In genomic region chr4:182843813-182844325, GRCh38 we compare ENCODE assay signal across 27 cellular contexts.
DNase-seq lines count a peak whose midpoint lies in the region; TF ChIP-seq lines count a peak whose summit lies in the region.
"Had no signal": no experiment of that assay in that cellular context is flagged by ENCODE, and none has a peak within 500 bp of the region (broad histone marks: within the 10 kb centered on the region; RNA-seq: fewer than 3 reads in every experiment).

No MANE protein-coding gene starts in this region.

- H3K9ac ChIP-seq in neural progenitor cell, result no peak overlapping the region
- H3K9ac ChIP-seq: parathyroid adenoma, SK-N-SH had no signal

- 73 to 91% (median 85%) methylated on average over 8 of the region's 8 CpGs for WGBS in stomach, 5 donors

- peaks cover 5% of the 10 kb centered on the region for H3K4me1 Mint-ChIP-seq in neural progenitor cell
- H3K4me1 Mint-ChIP-seq: activated naive CD4-positive, alpha-beta T cell treated with anti-CD3 and anti-CD28 coated beads, Interleukin-2, amount 50 U/mL, for 24 hours had no signal

- TF ChIP-seq POLR2A in stomach (IDR thresholded peaks at IDR 0.05), result no peak

- H3K79me2 ChIP-seq in neural progenitor cell (ENCODE audit: low read depth), result no peaks in the 10 kb centered on the region
- H3K79me2 ChIP-seq: parathyroid adenoma had no signal

- peaks cover 5% of the 10 kb centered on the region for H3K9me3 Mint-ChIP-seq in neural progenitor cell
- H3K9me3 Mint-ChIP-seq: activated naive CD4-positive, alpha-beta T cell treated with anti-CD3 and anti-CD28 coated beads, Interleukin-2, amount 50 U/mL, for 24 hours; activated T-helper 2 cell treated with anti-CD3 and anti-CD28 coated beads, Interferon-gamma antibody, Interleukin-2, Interleukin-4, amounts not matched to agents 10 μg/mL and 5 μg/mL and 100 μg/mL, durations not matched to agents 14 hours and 24 hours and 36 hours; CD4-positive, alpha-beta T cell; T-helper 2 cell treated with Interferon-gamma antibody and Interleukin-4, amounts not matched to agents 5 μg/mL and 100 μg/mL, for 36 hours had no signal

- TF ChIP-seq CTCF in neural progenitor cell (IDR thresholded peaks at IDR 0.05) (no peak), stomach (IDR thresholded peaks at IDR 0.05) (no peak)

- peak; percentile 45 for DNase-seq in NCI-H345 (lab: John Stamatoyannopoulos, UW)
- DNase-seq in NCI-H345 treated with DMSO at 0.1 percent for 48 hours (lab: John Stamatoyannopoulos, UW; ENCODE audit: unreplicated experiment), result no peak
- peak; percentile 0 for DNase-seq in NCI-H1105 treated with DMSO at 0.1 percent for 48 hours (lab: John Stamatoyannopoulos, UW)
- DNase-seq in dermis blood vessel endothelial cell, result peak; percentile 32
- DNase-seq in neural progenitor cell (ENCODE audit: low spot score), result no peak
- no peak for DNase-seq in stomach
- no peak for DNase-seq in SW 1271 (lab: John Stamatoyannopoulos, UW)
- no peak for DNase-seq in kidney tubule cell (ENCODE audit: low spot score)
- DNase-seq: activated CD4-positive, alpha-beta T cell treated with anti-CD3 and anti-CD28 coated beads for 4 hours; amniotic stem cell; brain microvascular endothelial cell; CD4-positive, alpha-beta T cell; left ventricle myocardium inferior; mesendoderm; NCI-H1048; NCI-H1930; NCI-H774; SK-N-SH; stimulated activated naive CD4-positive, alpha-beta T cell treated with Interleukin-2 at 50 U/mL for 16 hours; upper lobe of right lung had no signal

- H3K27ac ChIP-seq in neural progenitor cell (no peak overlapping the region), stomach (no peak overlapping the region)
- H3K27ac ChIP-seq: brain microvascular endothelial cell, epithelial cell of prostate, left ventricle myocardium inferior, parathyroid adenoma, skin epidermis, upper lobe of right lung had no signal

- peak overlapping the region; percentile 43 for H3K27ac Mint-ChIP-seq in neural progenitor cell
- H3K27ac Mint-ChIP-seq: activated naive CD4-positive, alpha-beta T cell treated with anti-CD3 and anti-CD28 coated beads, Interleukin-2, amount 50 U/mL, for 24 hours; activated T-helper 2 cell treated with anti-CD3 and anti-CD28 coated beads, Interferon-gamma antibody, Interleukin-2, Interleukin-4, amounts not matched to agents 10 μg/mL and 5 μg/mL and 100 μg/mL, durations not matched to agents 14 hours and 24 hours and 36 hours; CD4-positive, alpha-beta T cell; T-helper 2 cell treated with Interferon-gamma antibody and Interleukin-4, amounts not matched to agents 5 μg/mL and 100 μg/mL, for 36 hours had no signal

- H2AFZ ChIP-seq in neural progenitor cell (replicated peaks), result no peak overlapping the region
- H2AFZ ChIP-seq: parathyroid adenoma had no signal

- no peaks in the 10 kb centered on the region for H3K36me3 Mint-ChIP-seq in neural progenitor cell
- H3K36me3 Mint-ChIP-seq: activated naive CD4-positive, alpha-beta T cell treated with anti-CD3 and anti-CD28 coated beads, Interleukin-2, amount 50 U/mL, for 24 hours had no signal

- H3K4me3 ChIP-seq in neural progenitor cell (no peak overlapping the region), stomach (no peak overlapping the region)
- H3K4me3 ChIP-seq: GM12878, left ventricle myocardium inferior, skin epidermis, upper lobe of right lung had no signal

- no peaks in the 10 kb centered on the region for H3K36me3 ChIP-seq in neural progenitor cell
- H3K36me3 ChIP-seq in stomach, result no peaks in the 10 kb centered on the region
- H3K36me3 ChIP-seq: brain microvascular endothelial cell, left ventricle myocardium inferior, upper lobe of right lung had no signal

- intact Hi-C loops in stomach (cut with DNase I; ENCODE audit: low total_unique reads), result no loop called here

- H3K9me3 ChIP-seq in neural progenitor cell (ENCODE audit: low read depth) (no peaks in the 10 kb centered on the region), stomach (no peaks in the 10 kb centered on the region)
- H3K9me3 ChIP-seq: left ventricle myocardium inferior, SK-N-SH, upper lobe of right lung had no signal

- no peak for TF ChIP-seq EP300 in stomach (IDR thresholded peaks at IDR 0.05)

- H4K20me1 ChIP-seq in neural progenitor cell (ENCODE audit: low read depth), result no peaks in the 10 kb centered on the region

- peaks cover 6% of the 10 kb centered on the region for H3K27me3 Mint-ChIP-seq in neural progenitor cell (ENCODE audit: insufficient read depth, low read depth)

- no peaks in the 10 kb centered on the region for H3F3A ChIP-seq in neural progenitor cell (ENCODE audit: low read depth)

- H3K4me1 ChIP-seq in neural progenitor cell (peaks cover 9% of the 10 kb centered on the region), stomach (no peaks in the 10 kb centered on the region)
- H3K4me1 ChIP-seq: left ventricle myocardium inferior, parathyroid adenoma, upper lobe of right lung had no signal

- H3K4me2 ChIP-seq in neural progenitor cell, result no peak overlapping the region
- H3K4me2 ChIP-seq: SK-N-SH had no signal

- H3K4me3 Mint-ChIP-seq in neural progenitor cell, result no peak overlapping the region
- H3K4me3 Mint-ChIP-seq: activated naive CD4-positive, alpha-beta T cell treated with anti-CD3 and anti-CD28 coated beads, Interleukin-2, amount 50 U/mL, for 24 hours; CD4-positive, alpha-beta T cell; T-helper 2 cell treated with Interferon-gamma antibody and Interleukin-4, amounts not matched to agents 5 μg/mL and 100 μg/mL, for 36 hours had no signal

- H3K27me3 ChIP-seq in neural progenitor cell (no peaks in the 10 kb centered on the region), stomach (no peaks in the 10 kb centered on the region)
- H3K27me3 ChIP-seq: brain microvascular endothelial cell, upper lobe of right lung had no signal

Comparison
In these comparisons a context has a peak if more than half of its experiments do, and no peak if none do; other contexts are left out.
1. DNase-seq: peak in NCI-H345 (single experiment), NCI-H1105 treated with DMSO at 0.1 percent for 48 hours (single experiment) and dermis blood vessel endothelial cell (single experiment); none in NCI-H345 treated with DMSO at 0.1 percent for 48 hours (single experiment), neural progenitor cell (single experiment), stomach (single experiment), SW 1271 (0 of 2) and kidney tubule cell (single experiment).